In the genomic region with DNA sequence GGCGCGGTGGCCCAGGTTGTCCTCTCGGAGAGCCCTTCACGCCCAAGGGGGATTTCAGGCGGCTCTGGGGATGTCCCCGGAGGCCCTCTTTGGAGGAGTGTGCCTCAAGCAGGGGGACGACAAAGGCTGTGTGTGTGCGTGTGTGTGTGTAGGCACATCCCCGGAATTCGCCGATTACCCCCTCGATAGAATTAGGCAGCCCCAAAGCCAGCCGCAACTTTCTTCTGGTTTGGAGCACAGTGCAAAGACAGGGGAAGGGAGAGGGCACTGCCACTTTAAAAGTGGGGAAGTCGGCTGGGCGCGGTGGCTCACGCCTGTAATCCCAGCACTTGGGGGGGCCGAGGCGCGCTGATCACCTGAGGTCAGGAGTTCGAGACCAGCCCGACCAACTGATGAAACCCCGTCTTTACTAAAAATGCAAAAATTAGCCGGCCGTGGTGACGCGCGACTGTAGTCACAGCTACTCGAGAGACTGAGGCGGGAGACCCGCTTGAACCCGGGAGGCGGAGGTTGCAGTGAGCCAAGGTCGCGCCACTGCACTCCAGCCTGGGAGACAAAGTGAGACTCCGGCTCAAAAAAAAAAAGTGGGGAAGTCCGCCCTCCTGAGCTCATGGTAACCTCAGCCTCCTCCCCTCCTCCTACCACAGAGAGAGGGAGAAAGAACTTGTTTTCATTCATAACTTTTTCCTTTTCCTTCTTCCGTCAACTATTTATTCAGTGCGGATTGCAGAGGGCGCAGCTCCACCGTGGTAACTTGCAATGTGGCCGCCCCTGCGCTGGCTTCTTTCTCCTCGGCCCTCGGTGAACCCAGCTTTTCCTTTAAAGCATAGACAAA, we compare ENCODE assay signal across 8 cellular contexts. TPM values are rescaled to one million over a fixed set of nuclear protein-coding genes. Genes with fewer than 3 reads are reported as not detected.
DNase-seq lines count a peak whose midpoint lies in the region; ATAC-seq, FAIRE-seq and TF ChIP-seq lines count a peak whose summit lies in the region.

No MANE protein-coding gene starts in this region.

- peak overlapping the region; percentile 96 for H3K27ac Mint-ChIP-seq in neural crest cell (ENCODE audit: unreplicated experiment)

- H3K27me3 ChIP-seq in thyroid gland: no peaks in the 10 kb centered on the region

- DNase-seq in A549 (ENCODE audit: low read depth in 1 of 2, low spot score in 1 of 2) (peak; percentile 22 to 66), OCI-M1 (lab: John Stamatoyannopoulos, UW) (peak; percentile 83), fibroblast of mammary gland (ENCODE audit: low read depth) (peak; percentile 75), neural crest cell (ENCODE audit: low read depth, low spot score) (peak; percentile 47), thyroid gland (peak; percentile 63 to 67)
- DNase-seq in activated effector memory CD4-positive, alpha-beta T cell treated with Interleukin-2 at 50 U/mL for 16 hours: peak; percentile 16

- TF ChIP-seq RAD21 in A549 (conservative IDR thresholded peaks at IDR 0.05 in 1 of 2, IDR thresholded peaks at IDR 0.05 in 1 of 2): peak; percentile 43 to 62

- POLR2A ChIA-PET in A549 (lab: Yijun Ruan, JAX): interaction anchor here (0.7 kb wide), 1 partner anchor 262 kb away, joined by 3 read pairs; no protein-coding TSS in a partner anchor

- CTCF ChIA-PET in A549 (lab: Yijun Ruan, JAX): interaction anchor here (0.9 to 1.3 kb wide), 7 partner anchors 8 to 265 kb away, joined by 3 to 5 read pairs (median 4); no protein-coding TSS in a partner anchor

- ATAC-seq in A549 (peak; percentile 42 to 61), GM18505 (IDR thresholded peaks at IDR 0.05; ENCODE audit: unreplicated experiment) (peak; percentile 34), HG03045 (IDR thresholded peaks at IDR 0.05; ENCODE audit: unreplicated experiment) (peak; percentile 32)

- H3K36me3 Mint-ChIP-seq in neural crest cell (ENCODE audit: low read depth): peaks cover 39% of the 10 kb centered on the region

- H3K4me1 ChIP-seq in A549 (no peaks in the 10 kb centered on the region), thyroid gland (peaks cover 0 to 8% of the 10 kb centered on the region in 2 donors)

- H3K4me3 Mint-ChIP-seq in neural crest cell: peak overlapping the region; percentile 98

- intact Hi-C loops in thyroid gland (cut with DNase I): no loop called here

- H3K27ac ChIP-seq in A549 (peak overlapping the region; percentile 85 to 90), thyroid gland (peak overlapping the region; percentile 96 to 99 (median 97))

- 0% methylated on average over 29 of the region's 45 CpGs for WGBS in A549 (ENCODE audit: missing lambda C conversion rate)
- WGBS in thyroid gland, 2 donors: 0% methylated on average over 42 to 45 of the region's 45 CpGs

- H3K4me1 Mint-ChIP-seq in neural crest cell: peaks cover 51% of the 10 kb centered on the region

- TF ChIP-seq POLR2A in A549 (IDR thresholded peaks at IDR 0.05; ENCODE audit: low read length) (no peak), GM18505 (IDR thresholded peaks at IDR 0.05; ENCODE audit: borderline replicate concordance, extremely low read depth, insufficient read depth, insufficient read length) (no peak), thyroid gland (IDR thresholded peaks at IDR 0.05) (peak in 1 of 2 donors; percentile 6)

- TF ChIP-seq CTCF in A549 (IDR thresholded peaks at IDR 0.05): peak; percentile 34
- peak; percentile 20 for TF ChIP-seq CTCF in fibroblast of mammary gland (conservative IDR thresholded peaks at IDR 0.05; ENCODE audit: control insufficient read depth, insufficient read depth, low read depth, low read length)
- no peak for TF ChIP-seq CTCF in neural crest cell (conservative IDR thresholded peaks at IDR 0.05)
- peak in 1 of 6 experiments; percentile 15 for TF ChIP-seq CTCF in thyroid gland (IDR thresholded peaks at IDR 0.05)

- peaks cover 8 to 46% of the 10 kb centered on the region in 2 donors for H3K36me3 ChIP-seq in thyroid gland

- no peaks in the 10 kb centered on the region for H3K9me3 Mint-ChIP-seq in neural crest cell

- peak overlapping the region; percentile 92 for H3K4me2 ChIP-seq in A549

- H3K27me3 Mint-ChIP-seq in neural crest cell (ENCODE audit: low read depth): peaks cover 5% of the 10 kb centered on the region

- H3K4me3 ChIP-seq in A549: peak overlapping the region; percentile 80
- H3K4me3 ChIP-seq in fibroblast of mammary gland (ENCODE audit: control insufficient read depth, low read depth, low read length): peak overlapping the region; percentile 73
- peak overlapping the region; percentile 26 to 82 (median 64) for H3K4me3 ChIP-seq in thyroid gland (replicated peaks in 1 of 3)

- FAIRE-seq in A549 (lab: Jason Lieb, UNC): no peak

- H3K9me3 ChIP-seq in A549 (no peaks in the 10 kb centered on the region), thyroid gland (no peaks in the 10 kb centered on the region)

- no peak for TF ChIP-seq EP300 in A549 (IDR thresholded peaks at IDR 0.05)

TF ChIP-seq in A549, 52 proteins besides CTCF, POLR2A, EP300 and RAD21:
- TF ChIP-seq POLR2AphosphoS2 (conservative IDR thresholded peaks at IDR 0.05; ENCODE audit: low read length): no peak
- no peak for TF ChIP-seq MAZ (IDR thresholded peaks at IDR 0.05; ENCODE audit: borderline replicate concordance, low read depth, low read length)
- TF ChIP-seq, protein P1, sequence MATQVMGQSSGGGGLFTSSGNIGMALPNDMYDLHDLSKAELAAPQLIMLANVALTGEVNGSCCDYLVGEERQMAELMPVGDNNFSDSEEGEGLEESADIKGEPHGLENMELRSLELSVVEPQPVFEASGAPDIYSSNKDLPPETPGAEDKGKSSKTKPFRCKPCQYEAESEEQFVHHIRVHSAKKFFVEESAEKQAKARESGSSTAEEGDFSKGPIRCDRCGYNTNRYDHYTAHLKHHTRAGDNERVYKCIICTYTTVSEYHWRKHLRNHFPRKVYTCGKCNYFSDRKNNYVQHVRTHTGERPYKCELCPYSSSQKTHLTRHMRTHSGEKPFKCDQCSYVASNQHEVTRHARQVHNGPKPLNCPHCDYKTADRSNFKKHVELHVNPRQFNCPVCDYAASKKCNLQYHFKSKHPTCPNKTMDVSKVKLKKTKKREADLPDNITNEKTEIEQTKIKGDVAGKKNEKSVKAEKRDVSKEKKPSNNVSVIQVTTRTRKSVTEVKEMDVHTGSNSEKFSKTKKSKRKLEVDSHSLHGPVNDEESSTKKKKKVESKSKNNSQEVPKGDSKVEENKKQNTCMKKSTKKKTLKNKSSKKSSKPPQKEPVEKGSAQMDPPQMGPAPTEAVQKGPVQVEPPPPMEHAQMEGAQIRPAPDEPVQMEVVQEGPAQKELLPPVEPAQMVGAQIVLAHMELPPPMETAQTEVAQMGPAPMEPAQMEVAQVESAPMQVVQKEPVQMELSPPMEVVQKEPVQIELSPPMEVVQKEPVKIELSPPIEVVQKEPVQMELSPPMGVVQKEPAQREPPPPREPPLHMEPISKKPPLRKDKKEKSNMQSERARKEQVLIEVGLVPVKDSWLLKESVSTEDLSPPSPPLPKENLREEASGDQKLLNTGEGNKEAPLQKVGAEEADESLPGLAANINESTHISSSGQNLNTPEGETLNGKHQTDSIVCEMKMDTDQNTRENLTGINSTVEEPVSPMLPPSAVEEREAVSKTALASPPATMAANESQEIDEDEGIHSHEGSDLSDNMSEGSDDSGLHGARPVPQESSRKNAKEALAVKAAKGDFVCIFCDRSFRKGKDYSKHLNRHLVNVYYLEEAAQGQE (IDR thresholded peaks at IDR 0.05): no peak
- no peak for TF ChIP-seq RFX5 (IDR thresholded peaks at IDR 0.05)
- TF ChIP-seq SMC3 (IDR thresholded peaks at IDR 0.05): peak; percentile 44; the same call in 2 of the 3 replicates
- TF ChIP-seq JUN (IDR thresholded peaks at IDR 0.05): 0 out of 5 replicates have a peak, but pooled peaks of 1 of the 2 experiments have one; percentile 29
- no peak for TF ChIP-seq NPAS2 (CRISPR knock-in tag; IDR thresholded peaks at IDR 0.05; ENCODE audit: borderline replicate concordance)
- TF ChIP-seq ZFP36 (IDR thresholded peaks at IDR 0.05; ENCODE audit: borderline replicate concordance, partially characterized antibody): no peak
- TF ChIP-seq HOXA7 (CRISPR knock-in tag; IDR thresholded peaks at IDR 0.05): no peak

RNA-seq across cellular contexts. Expression of a gene that starts 2.4 kb away (rescaled TPM):
- polyA plus RNA-seq in A549 (2011; rRNA removed) (2.1 and 2.4 TPM in 2 replicates), A549 (2017; fragmentation: RNase III; extraction: RNeasy Plus Mini Kit Qiagen cat#74134 plus additional on column Dnase treatment) (0.21 to 0.54 TPM (median 0.31 TPM) in 3 replicates)
- polyA plus RNA-seq in A549 (2012; cell fraction: cytosol; rRNA removed): 0.61 and 0.89 TPM in 2 replicates
- 0.98 TPM in 2 replicates for polyA plus RNA-seq in A549 (2012; cell fraction: nucleus; rRNA removed)
- polyA minus RNA-seq in A549 (2011; rRNA and poly(A)+ RNA removed): 2.4 and 2.8 TPM in 2 replicates
- total RNA-seq in neural crest cell (125 and 134 TPM in 2 replicates), thyroid gland (100 to 1,000 TPM in 2 of 4 donors, 10 to 100 TPM in 2; 52.2 to 142 (median 100) TPM)

Comparison
In these comparisons a context has a peak if more than half of its experiments do, and no peak if none do; other contexts are left out.
1. Peak in every context shown above with its lines: DNase-seq, ATAC-seq, H3K4me3 ChIP-seq and H3K27ac ChIP-seq.
2. DNase-seq: peak in every context shown above with its lines; median percentile 83 in OCI-M1; 75 in fibroblast of mammary gland; 65 in thyroid gland; 47 in neural crest cell; 44 in A549; 16 in activated effector memory CD4-positive, alpha-beta T cell treated with Interleukin-2 at 50 U/mL for 16 hours.